Comparison of ENCODE assay signal across 25 cellular contexts in the genomic region with DNA sequence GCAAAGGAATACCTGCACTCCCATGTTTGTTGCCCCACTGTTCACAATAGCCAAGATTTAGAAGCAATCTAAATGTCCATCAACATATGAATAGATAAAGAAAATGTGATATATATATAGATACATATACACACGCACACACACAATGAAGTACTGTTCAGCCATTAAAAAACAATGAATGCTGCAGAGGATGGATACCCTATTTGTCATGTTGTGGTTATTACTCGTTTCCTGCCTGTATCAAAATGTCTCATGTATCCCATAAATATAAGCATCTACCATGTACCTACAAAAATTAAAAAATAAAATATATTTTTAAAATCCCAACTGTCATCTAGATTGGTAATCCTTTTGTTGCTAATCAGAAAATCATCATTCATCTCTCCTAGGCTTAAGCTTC.
"Had no signal": no experiment of that assay in that cellular context is flagged by ENCODE, and none has a peak within 500 bp of the region (broad histone marks: within the 10 kb centered on the region; RNA-seq: fewer than 3 reads in every experiment).

No MANE protein-coding gene starts in this region.

- ATAC-seq: effector memory CD8-positive, alpha-beta T cell; esophagus mucosa; left lobe of liver; naive thymus-derived CD4-positive, alpha-beta T cell; sciatic nerve; stimulated activated naive CD8-positive, alpha-beta T cell treated with anti-CD3 and anti-CD28 coated beads, Interleukin-15, amount 100 ng/mL, for 72 hours; upper lobe of right lung had no signal

- FAIRE-seq: endometrium, frontal cortex, kidney had no signal

- H3K36me3 ChIP-seq: neural progenitor cell, prostate gland, right atrium auricular region, suprapubic skin, transverse colon, upper lobe of right lung, uterus had no signal

- DNase-seq: cortex of kidney; effector memory CD8-positive, alpha-beta T cell; kidney; mesendoderm; midbrain; naive thymus-derived CD4-positive, alpha-beta T cell; stimulated activated CD4-positive, alpha-beta T cell treated with anti-CD3 and anti-CD28 coated beads, Interleukin-12 subunit alpha, Interleukin-12 subunit beta, amount 100 ng/mL, for 4 hours; stimulated activated CD4-positive, alpha-beta T cell treated with anti-CD3 and anti-CD28 coated beads, Interleukin-1b, Interleukin-23, amount 100 ng/mL, for 48 hours; stimulated activated CD4-positive, alpha-beta T cell treated with anti-CD3 and anti-CD28 coated beads, Interleukin-4, amount 100 ng/mL, for 1 hour; stimulated activated CD8-positive, alpha-beta memory T cell treated with anti-CD3 and anti-CD28 coated beads, Interleukin-4, amount 100 ng/mL, for 48 hours; stimulated activated naive CD4-positive, alpha-beta T cell; stimulated activated naive CD8-positive, alpha-beta T cell treated with anti-CD3 and anti-CD28 coated beads, Interleukin-15, amount 100 ng/mL, for 72 hours; transverse colon; upper lobe of right lung; uterus had no signal

- H3K27me3 ChIP-seq: neural progenitor cell, right atrium auricular region, suprapubic skin, transverse colon, upper lobe of right lung, uterus had no signal

- H3K4me3 ChIP-seq: neural progenitor cell, prostate gland, right atrium auricular region, smooth muscle cell, suprapubic skin, transverse colon, upper lobe of right lung, uterus had no signal
